9 cellular contexts compared by ENCODE assay signal in the genomic region with DNA sequence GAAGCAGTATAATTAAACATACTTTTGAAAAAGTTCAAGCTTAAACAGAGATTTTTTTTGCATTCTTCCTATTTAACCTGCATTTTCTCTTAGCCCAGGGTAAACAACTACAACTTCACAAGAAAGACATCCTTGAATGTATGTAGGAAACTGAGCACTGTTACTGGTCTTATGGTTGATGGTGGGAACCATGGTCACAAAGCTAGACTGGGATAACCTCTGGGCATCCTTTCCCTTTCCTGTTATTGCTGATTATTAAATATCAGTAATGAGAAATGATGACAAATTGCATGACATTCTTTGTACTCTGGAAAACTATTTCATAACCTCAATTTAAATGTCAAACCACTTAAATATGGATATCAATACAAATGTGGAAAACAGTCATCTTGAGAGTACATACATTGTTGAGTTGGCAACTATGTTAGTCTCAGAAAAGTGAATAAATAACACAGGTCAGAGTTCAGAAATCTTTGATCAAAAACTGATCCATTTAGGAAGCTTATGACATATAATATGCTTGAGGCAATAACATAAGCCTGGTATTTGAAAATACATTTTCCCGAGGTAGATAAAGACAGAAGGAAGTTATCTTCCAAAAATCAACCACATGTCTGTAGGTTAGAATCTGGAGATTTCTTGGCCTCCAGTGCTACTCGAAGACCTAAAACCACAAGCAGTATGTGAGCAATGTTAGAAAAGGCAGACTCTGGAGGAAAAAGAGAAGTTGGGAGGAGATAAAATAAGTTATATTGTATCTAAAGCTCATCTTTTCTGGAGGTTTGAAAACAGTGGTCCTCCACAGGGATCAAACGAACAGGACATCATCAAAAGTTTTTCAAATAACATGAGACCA.
"Had no signal": no experiment of that assay in that cellular context is flagged by ENCODE, and none has a peak within 500 bp of the region (broad histone marks: within the 10 kb centered on the region; RNA-seq: fewer than 3 reads in every experiment).

No MANE protein-coding gene starts in this region.

- H3K4me3 ChIP-seq: adrenal gland, stomach had no signal

- H3K27me3 Mint-ChIP-seq: central memory CD8-positive, alpha-beta T cell; dendritic cell treated with granulocyte-macrophage colony-stimulating factor and Interleukin-4, amounts not matched to agents 40 ng/mL and 50 ng/mL, for 4 days; T-helper 17 cell had no signal

- H3K27ac Mint-ChIP-seq: dendritic cell treated with granulocyte-macrophage colony-stimulating factor and Interleukin-4, amounts not matched to agents 40 ng/mL and 50 ng/mL, for 4 days; T-helper 17 cell had no signal

- DNase-seq: activated CD4-positive, alpha-beta T cell treated with anti-CD3 and anti-CD28 coated beads for 1 hour; activated naive CD4-positive, alpha-beta T cell; adrenal gland; hypothalamus; stimulated activated CD4-positive, alpha-beta T cell treated with anti-CD3 and anti-CD28 coated beads, Interleukin-12 subunit alpha, Interleukin-12 subunit beta, amount 100 ng/mL, for 4 hours; stomach; T-helper 17 cell had no signal

- H3K4me1 Mint-ChIP-seq: central memory CD8-positive, alpha-beta T cell had no signal

- H3K4me3 Mint-ChIP-seq: central memory CD8-positive, alpha-beta T cell; dendritic cell treated with granulocyte-macrophage colony-stimulating factor and Interleukin-4, amounts not matched to agents 40 ng/mL and 50 ng/mL, for 4 days; T-helper 17 cell had no signal

- ATAC-seq: T-helper 17 cell had no signal

- H3K9me3 Mint-ChIP-seq: central memory CD8-positive, alpha-beta T cell; dendritic cell treated with granulocyte-macrophage colony-stimulating factor and Interleukin-4, amounts not matched to agents 40 ng/mL and 50 ng/mL, for 4 days had no signal
